ENCODE assay signal across 25 cellular contexts in the genomic region with DNA sequence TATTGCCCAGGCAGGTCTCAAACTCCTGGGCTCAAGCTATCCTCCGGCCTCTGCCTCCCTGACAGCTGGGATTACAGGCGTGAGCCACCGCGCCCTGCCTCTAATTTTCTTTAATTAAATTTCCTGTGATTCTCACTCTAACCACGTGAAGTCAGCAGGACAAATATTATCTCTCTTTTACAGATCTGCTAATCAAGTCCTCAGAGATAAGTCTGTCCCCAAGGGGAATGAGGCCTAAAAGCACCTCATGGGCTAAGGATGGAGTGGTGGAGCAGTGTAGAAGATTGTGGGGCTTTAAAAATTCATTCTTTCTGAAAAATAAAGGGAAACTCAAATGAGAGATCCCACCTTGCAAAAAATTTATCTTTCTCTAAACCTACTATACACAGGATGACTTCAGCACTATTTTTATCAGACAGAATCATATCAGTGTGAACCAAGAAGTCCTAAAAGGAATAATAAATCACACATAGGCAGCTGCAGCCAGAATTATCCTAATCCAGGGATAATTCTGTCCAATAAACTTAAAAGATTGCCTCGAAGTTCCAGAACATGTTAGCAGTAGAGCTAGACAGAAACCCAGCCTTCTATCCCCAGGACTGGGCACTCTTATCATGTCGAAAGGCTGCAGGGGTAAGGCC.
"Had no signal": no experiment of that assay in that cellular context is flagged by ENCODE, and none has a peak within 500 bp of the region (broad histone marks: within the 10 kb centered on the region; RNA-seq: fewer than 3 reads in every experiment).

No MANE protein-coding gene starts in this region.

- H3K9me3 ChIP-seq: ascending aorta, heart left ventricle, stomach, thyroid gland, upper lobe of right lung had no signal

- H3K36me3 ChIP-seq: ascending aorta, cardiac muscle cell, heart left ventricle, stomach, thyroid gland, upper lobe of right lung had no signal

- H3K4me1 ChIP-seq: ascending aorta, stomach, upper lobe of right lung had no signal

- DNase-seq: activated CD4-positive, alpha-beta memory T cell treated with anti-CD3 and anti-CD28 coated beads, Interleukin-2, amount 10 ng/mL, durations not matched to agents 7 days and 5 days; activated CD4-positive, alpha-beta T cell treated with anti-CD3 and anti-CD28 coated beads for 1 hour; activated CD4-positive, alpha-beta T cell treated with anti-CD3 and anti-CD28 coated beads, Interleukin-2, amount 10 ng/mL, durations not matched to agents 7 days and 5 days; activated CD8-positive, alpha-beta memory T cell treated with anti-CD3 and anti-CD28 coated beads, Interleukin-2, amount 50 U/mL, for 48 hours; activated gamma-delta T cell; activated naive CD4-positive, alpha-beta T cell treated with anti-CD3 and anti-CD28 coated beads, Interleukin-2, amount 10 ng/mL, durations not matched to agents 7 days and 5 days; activated naive CD8-positive, alpha-beta T cell treated with anti-CD3 and anti-CD28 coated beads, Interleukin-2, amount 10 ng/mL, durations not matched to agents 7 days and 5 days; activated T-cell treated with anti-CD3 and anti-CD28 coated beads, Interleukin-2, amount 50 U/mL, for 24 hours; cortex of kidney; effector memory CD8-positive, alpha-beta T cell; foreskin keratinocyte; heart left ventricle; immature natural killer cell; kidney; natural killer cell; posterior cingulate gyrus; right cardiac atrium; stimulated activated CD4-positive, alpha-beta T cell treated with anti-CD3 and anti-CD28 coated beads, Interleukin-15, amount 100 ng/mL, for 24 hours; stimulated activated CD4-positive, alpha-beta T cell treated with anti-CD3 and anti-CD28 coated beads, Interleukin-2, amount 100 ng/mL, for 24 hours; stimulated activated naive B cell treated with anti-CD40 and anti-IgM and Interleukin-4, amounts not matched to agents 10 μg/mL and 1 μg/mL and 100 μg/mL, for 72 hours; stomach; upper lobe of right lung had no signal

- ATAC-seq: effector memory CD8-positive, alpha-beta T cell; foreskin keratinocyte; heart left ventricle; natural killer cell; right cardiac atrium; stimulated activated naive B cell treated with anti-CD40 and anti-IgM and Interleukin-4, amounts not matched to agents 10 μg/mL and 1 μg/mL and 100 μg/mL, for 72 hours; upper lobe of right lung had no signal

- H3K27me3 ChIP-seq: ascending aorta, cardiac muscle cell, foreskin keratinocyte, heart left ventricle, stomach, thyroid gland, upper lobe of right lung had no signal

- H3K4me3 ChIP-seq: ascending aorta, cardiac muscle cell, heart left ventricle, stomach, thyroid gland, upper lobe of right lung had no signal

- H3K27ac ChIP-seq: ascending aorta, cardiac muscle cell, foreskin keratinocyte, heart left ventricle, stomach, thyroid gland, upper lobe of right lung had no signal

- FAIRE-seq: kidney had no signal
